ENCODE assay signal across 4 cellular contexts in the genomic region with DNA sequence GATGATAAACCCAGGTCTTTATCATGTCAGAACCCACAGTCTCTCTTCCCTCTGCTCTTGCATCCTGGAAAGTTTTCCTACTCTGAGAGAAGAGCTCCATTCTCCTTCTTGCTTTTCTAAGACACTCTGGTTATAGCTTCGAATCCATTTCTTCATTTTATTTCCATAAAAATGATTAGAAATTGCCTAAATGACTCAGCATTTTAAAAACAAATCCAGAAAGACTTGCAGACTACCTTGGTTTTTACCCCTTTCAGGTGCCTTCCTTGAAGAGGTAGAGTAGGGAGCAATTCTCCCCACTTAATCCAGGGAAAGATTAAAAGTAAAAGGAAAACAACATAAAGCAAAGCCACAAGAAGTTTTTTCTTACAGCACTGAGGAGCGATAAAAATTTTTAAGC.
TF ChIP-seq lines count a peak whose summit lies in the region.

No MANE protein-coding gene starts in this region.

TF ChIP-seq in SK-N-SH, 30 proteins besides CTCF, POLR2A, EP300 and RAD21 (continues in another document):
- TF ChIP-seq, protein P1, sequence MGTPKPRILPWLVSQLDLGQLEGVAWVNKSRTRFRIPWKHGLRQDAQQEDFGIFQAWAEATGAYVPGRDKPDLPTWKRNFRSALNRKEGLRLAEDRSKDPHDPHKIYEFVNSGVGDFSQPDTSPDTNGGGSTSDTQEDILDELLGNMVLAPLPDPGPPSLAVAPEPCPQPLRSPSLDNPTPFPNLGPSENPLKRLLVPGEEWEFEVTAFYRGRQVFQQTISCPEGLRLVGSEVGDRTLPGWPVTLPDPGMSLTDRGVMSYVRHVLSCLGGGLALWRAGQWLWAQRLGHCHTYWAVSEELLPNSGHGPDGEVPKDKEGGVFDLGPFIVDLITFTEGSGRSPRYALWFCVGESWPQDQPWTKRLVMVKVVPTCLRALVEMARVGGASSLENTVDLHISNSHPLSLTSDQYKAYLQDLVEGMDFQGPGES (IDR thresholded peaks at IDR 0.05; ENCODE audit: low read depth, low read length) = no peak
- TF ChIP-seq YY1 (IDR thresholded peaks at IDR 0.05; ENCODE audit: low read depth) = no peak
- no peak for TF ChIP-seq TEAD4 (IDR thresholded peaks at IDR 0.05; ENCODE audit: borderline replicate concordance, insufficient read depth)
- TF ChIP-seq, protein P2, sequence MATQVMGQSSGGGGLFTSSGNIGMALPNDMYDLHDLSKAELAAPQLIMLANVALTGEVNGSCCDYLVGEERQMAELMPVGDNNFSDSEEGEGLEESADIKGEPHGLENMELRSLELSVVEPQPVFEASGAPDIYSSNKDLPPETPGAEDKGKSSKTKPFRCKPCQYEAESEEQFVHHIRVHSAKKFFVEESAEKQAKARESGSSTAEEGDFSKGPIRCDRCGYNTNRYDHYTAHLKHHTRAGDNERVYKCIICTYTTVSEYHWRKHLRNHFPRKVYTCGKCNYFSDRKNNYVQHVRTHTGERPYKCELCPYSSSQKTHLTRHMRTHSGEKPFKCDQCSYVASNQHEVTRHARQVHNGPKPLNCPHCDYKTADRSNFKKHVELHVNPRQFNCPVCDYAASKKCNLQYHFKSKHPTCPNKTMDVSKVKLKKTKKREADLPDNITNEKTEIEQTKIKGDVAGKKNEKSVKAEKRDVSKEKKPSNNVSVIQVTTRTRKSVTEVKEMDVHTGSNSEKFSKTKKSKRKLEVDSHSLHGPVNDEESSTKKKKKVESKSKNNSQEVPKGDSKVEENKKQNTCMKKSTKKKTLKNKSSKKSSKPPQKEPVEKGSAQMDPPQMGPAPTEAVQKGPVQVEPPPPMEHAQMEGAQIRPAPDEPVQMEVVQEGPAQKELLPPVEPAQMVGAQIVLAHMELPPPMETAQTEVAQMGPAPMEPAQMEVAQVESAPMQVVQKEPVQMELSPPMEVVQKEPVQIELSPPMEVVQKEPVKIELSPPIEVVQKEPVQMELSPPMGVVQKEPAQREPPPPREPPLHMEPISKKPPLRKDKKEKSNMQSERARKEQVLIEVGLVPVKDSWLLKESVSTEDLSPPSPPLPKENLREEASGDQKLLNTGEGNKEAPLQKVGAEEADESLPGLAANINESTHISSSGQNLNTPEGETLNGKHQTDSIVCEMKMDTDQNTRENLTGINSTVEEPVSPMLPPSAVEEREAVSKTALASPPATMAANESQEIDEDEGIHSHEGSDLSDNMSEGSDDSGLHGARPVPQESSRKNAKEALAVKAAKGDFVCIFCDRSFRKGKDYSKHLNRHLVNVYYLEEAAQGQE (IDR thresholded peaks at IDR 0.05; ENCODE audit: low read depth, low read length) = no peak
- TF ChIP-seq, protein P3, sequence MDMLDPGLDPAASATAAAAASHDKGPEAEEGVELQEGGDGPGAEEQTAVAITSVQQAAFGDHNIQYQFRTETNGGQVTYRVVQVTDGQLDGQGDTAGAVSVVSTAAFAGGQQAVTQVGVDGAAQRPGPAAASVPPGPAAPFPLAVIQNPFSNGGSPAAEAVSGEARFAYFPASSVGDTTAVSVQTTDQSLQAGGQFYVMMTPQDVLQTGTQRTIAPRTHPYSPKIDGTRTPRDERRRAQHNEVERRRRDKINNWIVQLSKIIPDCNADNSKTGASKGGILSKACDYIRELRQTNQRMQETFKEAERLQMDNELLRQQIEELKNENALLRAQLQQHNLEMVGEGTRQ (IDR thresholded peaks at IDR 0.05; ENCODE audit: borderline replicate concordance, low read depth, low read length) = no peak
- no peak for TF ChIP-seq TCF12 (IDR thresholded peaks at IDR 0.05)

TF ChIP-seq in SK-N-SH treated with all-trans-retinoic acid at 6 μM for 48 hours, 23 proteins besides CTCF, POLR2A, EP300 and RAD21 (continues in another document):
- TF ChIP-seq PATZ1 (CRISPR knock-in tag; IDR thresholded peaks at IDR 0.05; ENCODE audit: borderline replicate concordance) (no peak), RARB (CRISPR knock-in tag; IDR thresholded peaks at IDR 0.05) (no peak), ARNTL (CRISPR knock-in tag; IDR thresholded peaks at IDR 0.05; ENCODE audit: borderline replicate concordance, low read depth) (no peak), ZFP3 (CRISPR knock-in tag; IDR thresholded peaks at IDR 0.05) (no peak), ZNF565 (CRISPR knock-in tag; conservative IDR thresholded peaks at IDR 0.05; ENCODE audit: low read depth) (no peak), ZC3H10 (CRISPR knock-in tag; IDR thresholded peaks at IDR 0.05) (no peak), ESRRG (CRISPR knock-in tag; IDR thresholded peaks at IDR 0.05) (no peak), GLIS3 (CRISPR knock-in tag; IDR thresholded peaks at IDR 0.05) (no peak)
- TF ChIP-seq, protein P4, sequence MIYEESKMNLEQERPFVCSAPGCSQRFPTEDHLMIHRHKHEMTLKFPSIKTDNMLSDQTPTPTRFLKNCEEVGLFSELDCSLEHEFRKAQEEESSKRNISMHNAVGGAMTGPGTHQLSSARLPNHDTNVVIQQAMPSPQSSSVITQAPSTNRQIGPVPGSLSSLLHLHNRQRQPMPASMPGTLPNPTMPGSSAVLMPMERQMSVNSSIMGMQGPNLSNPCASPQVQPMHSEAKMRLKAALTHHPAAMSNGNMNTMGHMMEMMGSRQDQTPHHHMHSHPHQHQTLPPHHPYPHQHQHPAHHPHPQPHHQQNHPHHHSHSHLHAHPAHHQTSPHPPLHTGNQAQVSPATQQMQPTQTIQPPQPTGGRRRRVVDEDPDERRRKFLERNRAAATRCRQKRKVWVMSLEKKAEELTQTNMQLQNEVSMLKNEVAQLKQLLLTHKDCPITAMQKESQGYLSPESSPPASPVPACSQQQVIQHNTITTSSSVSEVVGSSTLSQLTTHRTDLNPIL (CRISPR knock-in tag; IDR thresholded peaks at IDR 0.05; ENCODE audit: low read depth) = no peak

TF ChIP-seq in A549, 52 proteins besides CTCF, POLR2A, EP300 and RAD21 (continued from another document):
- TF ChIP-seq NFE2L2 (conservative IDR thresholded peaks at IDR 0.05; ENCODE audit: low read length) (peak; percentile 54), MAFK (IDR thresholded peaks at IDR 0.05; ENCODE audit: partially characterized antibody) (peak; percentile 60)

TF ChIP-seq in IMR-90, 13 proteins besides CTCF, POLR2A, EP300 and RAD21 (continued from another document):
- TF ChIP-seq NFE2L2 (IDR thresholded peaks at IDR 0.05; ENCODE audit: low read depth, low read length) = peak; percentile 83
TF ChIP-seq in IMR-90: peak in this region for 1.
